ENCODE assay signal across 23 cellular contexts in genomic region chr11:130902380-130902779, GRCh38.
"Had no signal": no experiment of that assay in that cellular context is flagged by ENCODE, and none has a peak within 500 bp of the region (broad histone marks: within the 10 kb centered on the region; RNA-seq: fewer than 3 reads in every experiment).

No MANE protein-coding gene starts in this region.

- H3K4me3 ChIP-seq: cardiac muscle cell, coronary artery, lung, stomach, testis, tibial nerve, upper lobe of left lung had no signal

- DNase-seq: dermis blood vessel endothelial cell; effector memory CD8-positive, alpha-beta T cell; erythroblast; kidney; naive B cell; right cardiac atrium; small intestine; stimulated activated CD4-positive, alpha-beta T cell treated with anti-CD3 and anti-CD28 coated beads, Interleukin-15, amount 100 ng/mL, for 24 hours; stimulated activated CD4-positive, alpha-beta T cell treated with anti-CD3 and anti-CD28 coated beads, Interleukin-2, amount 100 ng/mL, for 48 hours; stimulated activated CD8-positive, alpha-beta memory T cell treated with anti-CD3 and anti-CD28 coated beads, Interleukin-4, amount 100 ng/mL, for 48 hours; stimulated activated naive CD4-positive, alpha-beta T cell treated with Interleukin-2 at 50 U/mL for 16 hours; stomach; substantia nigra; testis; upper lobe of left lung had no signal

- H3K27ac ChIP-seq: cardiac muscle cell, coronary artery, neutrophil, parathyroid adenoma, testis, tibial nerve, upper lobe of left lung had no signal

- H3K9me3 ChIP-seq: neutrophil, stomach, testis, tibial nerve, upper lobe of left lung had no signal

- H3K27me3 ChIP-seq: cardiac muscle cell, neutrophil, stomach, testis, tibial nerve, upper lobe of left lung had no signal

- H3K9ac ChIP-seq: parathyroid adenoma had no signal

- ATAC-seq: effector memory CD8-positive, alpha-beta T cell; left lobe of liver; natural killer cell treated with Interleukin-12 subunit alpha and Interleukin-12 subunit beta and Interleukin-15 and Interleukin-18, amount 100 ng/mL, for 72 hours; right cardiac atrium had no signal
